Comparison of ENCODE assay signal across 23 cellular contexts in the genomic region with DNA sequence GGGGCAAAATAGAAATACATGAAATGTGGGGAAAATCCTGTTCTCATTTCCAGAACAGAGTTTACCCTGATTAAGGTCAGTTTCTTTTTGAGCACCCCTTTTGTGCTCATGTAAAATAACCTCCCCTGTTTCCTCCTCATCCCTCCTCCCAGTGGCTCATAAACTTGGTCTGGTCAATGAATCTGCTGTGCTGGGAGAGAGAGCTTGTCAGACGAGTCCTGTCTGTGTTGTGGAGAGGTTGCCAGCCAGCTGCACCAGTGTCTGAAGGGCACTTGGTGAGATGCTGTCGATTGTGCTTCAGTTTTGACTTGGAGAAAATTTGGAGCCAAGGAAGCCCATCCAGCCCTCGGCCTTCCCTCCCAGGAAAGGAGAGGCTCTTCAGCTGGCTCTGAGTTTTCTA. TPM values are rescaled to one million over a fixed set of nuclear protein-coding genes. Genes with fewer than 3 reads are reported as not detected.
"Had no signal": no experiment of that assay in that cellular context is flagged by ENCODE, and none has a peak within 500 bp of the region (broad histone marks: within the 10 kb centered on the region; RNA-seq: fewer than 3 reads in every experiment).

No MANE protein-coding gene starts in this region.

- H3K27me3 Mint-ChIP-seq: activated CD4-positive, alpha-beta T cell treated with anti-CD3 and anti-CD28 coated beads for 36 hours; naive thymus-derived CD4-positive, alpha-beta T cell; type B pancreatic cell had no signal

- H3K27ac ChIP-seq: foreskin keratinocyte, stomach, testis had no signal

- H3K36me3 Mint-ChIP-seq: activated naive CD8-positive, alpha-beta T cell treated with anti-CD3 and anti-CD28 coated beads, Interleukin-2, amount 10 ng/mL, durations not matched to agents 7 days and 5 days; naive thymus-derived CD4-positive, alpha-beta T cell had no signal

- H3K9me3 ChIP-seq: stomach, testis had no signal

- H3K27me3 ChIP-seq: stomach, testis had no signal

- H3K4me1 ChIP-seq: foreskin keratinocyte, stomach, testis had no signal

- H3K9me3 Mint-ChIP-seq: type B pancreatic cell had no signal

- H3K27ac Mint-ChIP-seq: activated CD4-positive, alpha-beta T cell treated with anti-CD3 and anti-CD28 coated beads for 36 hours; activated naive CD8-positive, alpha-beta T cell treated with anti-CD3 and anti-CD28 coated beads, Interleukin-2, amount 10 ng/mL, durations not matched to agents 7 days and 5 days; endodermal cell; naive thymus-derived CD4-positive, alpha-beta T cell; T-helper 17 cell; type B pancreatic cell; WTC11 had no signal

- H3K4me1 Mint-ChIP-seq: activated naive CD8-positive, alpha-beta T cell treated with anti-CD3 and anti-CD28 coated beads, Interleukin-2, amount 10 ng/mL, durations not matched to agents 7 days and 5 days; endodermal cell; naive thymus-derived CD4-positive, alpha-beta T cell; T-helper 17 cell; WTC11 had no signal

- DNase-seq: activated CD4-positive, alpha-beta T cell treated with anti-CD3 and anti-CD28 coated beads for 36 hours; activated CD4-positive, alpha-beta T cell treated with anti-CD3 and anti-CD28 coated beads, Interleukin-2, amount 50 U/mL, for 48 hours; activated naive CD4-positive, alpha-beta T cell; activated naive CD8-positive, alpha-beta T cell treated with anti-CD3 and anti-CD28 coated beads, Interleukin-2, amount 10 ng/mL, durations not matched to agents 7 days and 5 days; endodermal cell; foreskin keratinocyte; kidney; naive thymus-derived CD4-positive, alpha-beta T cell; stimulated activated CD4-positive, alpha-beta T cell treated with anti-CD3 and anti-CD28 coated beads, Interleukin-4, amount 100 ng/mL, for 1 hour; stomach; T-helper 17 cell; testis had no signal

- H3K4me3 ChIP-seq: lung, smooth muscle cell, stomach, testis had no signal

- H3K4me3 Mint-ChIP-seq: activated CD4-positive, alpha-beta T cell treated with anti-CD3 and anti-CD28 coated beads for 36 hours; activated naive CD8-positive, alpha-beta T cell treated with anti-CD3 and anti-CD28 coated beads, Interleukin-2, amount 10 ng/mL, durations not matched to agents 7 days and 5 days; endodermal cell; naive thymus-derived CD4-positive, alpha-beta T cell; T-helper 17 cell; type B pancreatic cell; WTC11 had no signal

RNA-seq across cellular contexts. Expression of gene NTSR2, which starts 48.5 kb away (rescaled TPM):
- total RNA-seq: activated CD4-positive, alpha-beta T cell treated with anti-CD3 and anti-CD28 coated beads for 36 hours; activated naive CD8-positive, alpha-beta T cell treated with anti-CD3 and anti-CD28 coated beads, Interleukin-2, amount 10 ng/mL, durations not matched to agents 7 days and 5 days; endodermal cell; epithelial cell of proximal tubule; fibroblast of lung; foreskin keratinocyte; kidney; left lobe of liver; lung; mucosa of gallbladder; naive thymus-derived CD4-positive, alpha-beta T cell; osteocyte; pulmonary artery endothelial cell; sciatic nerve; smooth muscle cell; stomach; T-helper 17 cell; WTC11 had no signal
